In genomic region chr19:15911599-15912237, GRCh38 we compare ENCODE assay signal across 1 cellular context.
TF ChIP-seq lines count a peak whose summit lies in the region.

No MANE protein-coding gene starts in this region.

TF ChIP-seq in HEK293T, 16 proteins besides CTCF, POLR2A, EP300 and RAD21 (continued from another document):
- TF ChIP-seq L3MBTL2 (conservative IDR thresholded peaks at IDR 0.05) (no peak), SP1 (IDR thresholded peaks at IDR 0.05) (no peak), FOXM1 (IDR thresholded peaks at IDR 0.05; ENCODE audit: borderline replicate concordance) (no peak), FOXK2 (IDR thresholded peaks at IDR 0.05) (no peak), FOXA1 (IDR thresholded peaks at IDR 0.05) (no peak)
